In the genomic region with DNA sequence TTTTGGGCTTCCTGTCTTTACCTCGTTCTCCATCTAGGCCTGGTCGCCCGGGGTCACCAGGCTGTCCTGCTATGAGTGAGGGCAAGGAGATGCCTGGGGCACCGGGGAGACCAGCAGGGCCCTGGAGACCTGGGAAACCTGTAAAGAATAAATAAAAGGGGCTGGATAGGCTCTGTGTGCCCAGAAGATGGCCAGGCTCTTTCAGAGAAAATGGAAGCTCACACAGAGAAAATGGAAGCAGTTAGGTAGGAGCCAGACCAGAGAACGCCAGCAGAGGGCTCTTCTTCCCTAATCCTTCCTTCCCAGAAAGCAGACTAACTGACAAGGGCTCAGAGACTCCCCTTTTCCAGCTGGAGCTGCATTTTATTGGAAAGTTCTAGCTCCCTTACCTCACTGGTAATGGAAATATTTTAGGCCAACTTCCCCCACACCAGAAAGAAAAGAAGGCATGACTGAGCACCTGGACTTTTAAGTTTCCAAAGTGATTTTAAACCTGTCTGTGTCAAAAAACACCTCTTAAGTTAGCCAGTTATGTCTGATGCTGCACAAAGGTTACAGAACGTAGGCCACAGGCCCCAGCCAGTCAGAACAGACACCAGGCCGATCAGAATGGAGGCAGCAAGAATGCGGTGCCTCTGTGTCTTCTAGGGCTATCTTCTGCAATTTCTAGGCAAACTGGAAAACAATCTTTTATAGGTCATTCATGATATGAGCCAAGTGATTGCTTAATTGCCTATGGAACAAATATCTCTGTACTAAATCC, we compare ENCODE assay signal across 8 cellular contexts.
DNase-seq lines count a peak whose midpoint lies in the region; ATAC-seq and TF ChIP-seq lines count a peak whose summit lies in the region.

No MANE protein-coding gene starts in this region.

- CTCF ChIA-PET in PC-3 (lab: Charles Lee) = interaction anchor here (0.6 to 1.0 kb wide), 4 partner anchors 11 to 1219 kb away, joined by 3 to 7 read pairs (median 4); no protein-coding TSS in a partner anchor

- no TSS peak for BruUV-seq in PC-3 (replicated peaks; lab: Mats Ljungman, UMichigan)

- H3K4me3 Mint-ChIP-seq in T-helper 17 cell = no peak overlapping the region
- no peak overlapping the region for H3K4me3 Mint-ChIP-seq in activated T-helper 2 cell treated with anti-CD3 and anti-CD28 coated beads, Interferon-gamma antibody, Interleukin-2, Interleukin-4, amounts not matched to agents 10 μg/mL and 5 μg/mL and 100 μg/mL, durations not matched to agents 14 hours and 24 hours and 36 hours (ENCODE audit: low read depth)

- H3K9me3 ChIP-seq in PC-3 (ENCODE audit: low read length) (no peaks in the 10 kb centered on the region), T-helper 17 cell (ENCODE audit: control insufficient read depth, low read length, poor library complexity, severe bottlenecking) (no peaks in the 10 kb centered on the region)

- TF ChIP-seq CTCF in AG09309 (IDR thresholded peaks at IDR 0.05; ENCODE audit: control insufficient read depth, insufficient read depth, low read depth, low read length, missing control alignments) = peak; percentile 64
- peak; percentile 63 for TF ChIP-seq CTCF in PC-3 (conservative IDR thresholded peaks at IDR 0.05; ENCODE audit: low read depth, low read length)

- peak overlapping the region; percentile 68 for H2AFZ ChIP-seq in PC-3 (ENCODE audit: low read length)

- no peak overlapping the region for H3K9ac ChIP-seq in PC-3 (ENCODE audit: low read length)

- no peaks in the 10 kb centered on the region for H4K20me1 ChIP-seq in PC-3 (ENCODE audit: low read length)

- no peaks in the 10 kb centered on the region for H3K27me3 Mint-ChIP-seq in T-helper 17 cell
- H3K27me3 Mint-ChIP-seq in activated T-helper 2 cell treated with anti-CD3 and anti-CD28 coated beads, Interferon-gamma antibody, Interleukin-2, Interleukin-4, amounts not matched to agents 10 μg/mL and 5 μg/mL and 100 μg/mL, durations not matched to agents 14 hours and 24 hours and 36 hours (ENCODE audit: low read depth) = no peaks in the 10 kb centered on the region

- DNase-seq in AG09309 (ENCODE audit: low read depth) (no peak), HCEC 1CT (peak; percentile 59), PC-3 (peak; percentile 55), glomerular visceral epithelial cell (ENCODE audit: extremely low spot score) (peak; percentile 51), T-helper 17 cell (no peak)
- no peak for DNase-seq in activated T-helper 2 cell treated with anti-CD3 and anti-CD28 coated beads, Interferon-gamma antibody, Interleukin-2, Interleukin-4, amounts not matched to agents 10 μg/mL and 5 μg/mL and 100 μg/mL, durations not matched to agents 14 hours and 24 hours and 36 hours (ENCODE audit: low spot score)

- H3K27ac ChIP-seq in PC-3 (ENCODE audit: low read length) = no peak overlapping the region

- no peaks in the 10 kb centered on the region for H3K9me3 Mint-ChIP-seq in activated T-helper 2 cell treated with anti-CD3 and anti-CD28 coated beads, Interferon-gamma antibody, Interleukin-2, Interleukin-4, amounts not matched to agents 10 μg/mL and 5 μg/mL and 100 μg/mL, durations not matched to agents 14 hours and 24 hours and 36 hours

- intact Hi-C loops in PC-3 (cut with micrococcal nuclease) = loop anchor here (1.0 kb wide), 1 partner anchor 34 kb away; no protein-coding TSS in a partner anchor
- intact Hi-C loops in activated T-helper 2 cell treated with anti-CD3 and anti-CD28 coated beads, Interferon-gamma antibody, Interleukin-2, Interleukin-4, amounts not matched to agents 10 μg/mL and 5 μg/mL and 100 μg/mL, durations not matched to agents 14 hours and 24 hours and 36 hours (cut with micrococcal nuclease) = no loop called here

- peak; percentile 50 for ATAC-seq in PC-3
- ATAC-seq in GM18870 (IDR thresholded peaks at IDR 0.05; ENCODE audit: unreplicated experiment) = no peak
- ATAC-seq in HG02970 (IDR thresholded peaks at IDR 0.05; ENCODE audit: low FRiP score, unreplicated experiment) = no peak
- no peak for ATAC-seq in T-helper 17 cell

- H3K4me1 ChIP-seq in PC-3 (ENCODE audit: insufficient read depth, low read length) = peaks cover 31% of the 10 kb centered on the region

- H3K36me3 ChIP-seq in PC-3 (ENCODE audit: low read depth, low read length) = no peaks in the 10 kb centered on the region

- H3K27ac Mint-ChIP-seq in T-helper 17 cell = no peak overlapping the region
- H3K27ac Mint-ChIP-seq in activated T-helper 2 cell treated with anti-CD3 and anti-CD28 coated beads, Interferon-gamma antibody, Interleukin-2, Interleukin-4, amounts not matched to agents 10 μg/mL and 5 μg/mL and 100 μg/mL, durations not matched to agents 14 hours and 24 hours and 36 hours = no peak overlapping the region

- H3K36me3 Mint-ChIP-seq in T-helper 17 cell (ENCODE audit: low read depth) = no peaks in the 10 kb centered on the region
- H3K36me3 Mint-ChIP-seq in activated T-helper 2 cell treated with anti-CD3 and anti-CD28 coated beads, Interferon-gamma antibody, Interleukin-2, Interleukin-4, amounts not matched to agents 10 μg/mL and 5 μg/mL and 100 μg/mL, durations not matched to agents 14 hours and 24 hours and 36 hours (ENCODE audit: low read depth) = no peaks in the 10 kb centered on the region

- POLR2A ChIA-PET in PC-3 (lab: Charles Lee; ENCODE audit: unreplicated experiment) = no interaction called here

- H3K4me3 ChIP-seq in AG09309 (ENCODE audit: control insufficient read depth, low read depth, low read length) (no peak overlapping the region), PC-3 (ENCODE audit: low read length) (no peak overlapping the region)

- H3K27me3 ChIP-seq in PC-3 (ENCODE audit: low read length) = no peaks in the 10 kb centered on the region

- no peak overlapping the region for H3K4me2 ChIP-seq in PC-3 (ENCODE audit: low read length)

- H3K4me1 Mint-ChIP-seq in T-helper 17 cell = peaks cover 2% of the 10 kb centered on the region
- no peaks in the 10 kb centered on the region for H3K4me1 Mint-ChIP-seq in activated T-helper 2 cell treated with anti-CD3 and anti-CD28 coated beads, Interferon-gamma antibody, Interleukin-2, Interleukin-4, amounts not matched to agents 10 μg/mL and 5 μg/mL and 100 μg/mL, durations not matched to agents 14 hours and 24 hours and 36 hours (ENCODE audit: low read depth)

- no peaks in the 10 kb centered on the region for H3K79me2 ChIP-seq in PC-3 (ENCODE audit: low read length)

- no peaks in the 10 kb centered on the region for H3F3A ChIP-seq in PC-3 (ENCODE audit: low read length, unreplicated experiment)

- no peaks in the 10 kb centered on the region for H3K9me2 ChIP-seq in PC-3 (replicated peaks; ENCODE audit: low read length)

Comparison
In these comparisons a context has a peak if more than half of its experiments do, and no peak if none do; other contexts are left out.
1. DNase-seq: peak in HCEC 1CT (single experiment), PC-3 (single experiment) and glomerular visceral epithelial cell (single experiment); none in AG09309 (single experiment), T-helper 17 cell (0 of 3) and activated T-helper 2 cell treated with anti-CD3 and anti-CD28 coated beads, Interferon-gamma antibody, Interleukin-2, Interleukin-4, amounts not matched to agents 10 μg/mL and 5 μg/mL and 100 μg/mL, durations not matched to agents 14 hours and 24 hours and 36 hours (single experiment).